ENCODE assay signal across 8 cellular contexts in genomic region chr5:138459311-138459710, GRCh38. TPM values are rescaled to one million over a fixed set of nuclear protein-coding genes. Genes with fewer than 3 reads are reported as not detected.
DNase-seq lines count a peak whose midpoint lies in the region; ATAC-seq and TF ChIP-seq lines count a peak whose summit lies in the region.

No MANE protein-coding gene starts in this region.

- no peak for TF ChIP-seq CTCF in PC-3 (conservative IDR thresholded peaks at IDR 0.05; ENCODE audit: low read depth, low read length)

- intact Hi-C loops in PC-3 (cut with micrococcal nuclease) = no loop called here

- H2AFZ ChIP-seq in Karpas-422 (ENCODE audit: low read length) (no peak overlapping the region), PC-3 (ENCODE audit: low read length) (no peak overlapping the region)

- H3K9ac ChIP-seq in Karpas-422 (ENCODE audit: low read length) = 0 out of 2 replicates have a peak overlapping the region, but pooled peaks have one; percentile 13
- H3K9ac ChIP-seq in PC-3 (ENCODE audit: low read length) = no peak overlapping the region

- ATAC-seq in activated CD8-positive, alpha-beta memory T cell treated with anti-CD3 and anti-CD28 coated beads, Interleukin-2, amount 10 ng/mL, durations not matched to agents 7 days and 5 days = peak; percentile 67
- ATAC-seq in PC-3 (no peak), GM18520 (IDR thresholded peaks at IDR 0.05; ENCODE audit: unreplicated experiment) (no peak)

- BruUV-seq in PC-3 (replicated peaks; lab: Mats Ljungman, UMichigan) = no TSS peak

- H3K9me3 Mint-ChIP-seq in activated CD8-positive, alpha-beta memory T cell treated with anti-CD3 and anti-CD28 coated beads, Interleukin-2, amount 10 ng/mL, durations not matched to agents 7 days and 5 days (ENCODE audit: low read depth) = no peaks in the 10 kb centered on the region

- H3K9me2 ChIP-seq in Karpas-422 (replicated peaks; ENCODE audit: insufficient read depth, low read length) = no peaks in the 10 kb centered on the region
- no peaks in the 10 kb centered on the region for H3K9me2 ChIP-seq in PC-3 (replicated peaks; ENCODE audit: low read length)

- H3K36me3 ChIP-seq in Karpas-422 (ENCODE audit: insufficient read depth, low read length) (no peaks in the 10 kb centered on the region), PC-3 (ENCODE audit: low read depth, low read length) (no peaks in the 10 kb centered on the region)

- H3K9me3 ChIP-seq in Karpas-422 (ENCODE audit: low read length) (no peaks in the 10 kb centered on the region), PC-3 (ENCODE audit: low read length) (no peaks in the 10 kb centered on the region)

- H3K27me3 ChIP-seq in Karpas-422 (ENCODE audit: low read length) (no peaks in the 10 kb centered on the region), PC-3 (ENCODE audit: low read length) (no peaks in the 10 kb centered on the region)

- H3K4me1 Mint-ChIP-seq in activated CD8-positive, alpha-beta memory T cell treated with anti-CD3 and anti-CD28 coated beads, Interleukin-2, amount 10 ng/mL, durations not matched to agents 7 days and 5 days = peaks cover 33% of the 10 kb centered on the region

- CTCF ChIA-PET in activated CD8-positive, alpha-beta memory T cell treated with anti-CD3 and anti-CD28 coated beads, Interleukin-2, amount 10 ng/mL, durations not matched to agents 7 days and 5 days (lab: Charles Lee) = interaction anchor here (1.3 to 10.5 kb wide), 3 partner anchors 9 to 46 kb away, joined by 3 to 100 read pairs (median 8); no protein-coding TSS in a partner anchor
- CTCF ChIA-PET in PC-3 (lab: Charles Lee) = no interaction called here

- H3K27ac ChIP-seq in Karpas-422 (ENCODE audit: low read length) (no peak overlapping the region), PC-3 (ENCODE audit: low read length) (no peak overlapping the region)

- H3K4me2 ChIP-seq in Karpas-422 (ENCODE audit: low read depth, low read length, poor library complexity, severe bottlenecking) = no peak overlapping the region
- H3K4me2 ChIP-seq in PC-3 (ENCODE audit: low read length) = no peak overlapping the region

- POLR2A ChIA-PET in PC-3 (lab: Charles Lee; ENCODE audit: unreplicated experiment) = no interaction called here

- H4K20me1 ChIP-seq in Karpas-422 (ENCODE audit: insufficient read depth, low read depth, low read length) (no peaks in the 10 kb centered on the region), PC-3 (ENCODE audit: low read length) (no peaks in the 10 kb centered on the region)

- DNase-seq in Karpas-422 (no peak), islet precursor cell (peak; percentile 58), PC-3 (no peak), NCI-H187 (lab: John Stamatoyannopoulos, UW) (no peak), iPS-NIHi11 (ENCODE audit: low spot score) (no peak)
- peak; percentile 95 for DNase-seq in activated CD8-positive, alpha-beta memory T cell treated with anti-CD3 and anti-CD28 coated beads, Interleukin-2, amount 10 ng/mL, durations not matched to agents 7 days and 5 days
- DNase-seq in stimulated activated naive CD4-positive, alpha-beta T cell (lab: John Stamatoyannopoulos, UW) = peak; percentile 44 to 76 (median 57)

- no peaks in the 10 kb centered on the region for H3K27me3 Mint-ChIP-seq in activated CD8-positive, alpha-beta memory T cell treated with anti-CD3 and anti-CD28 coated beads, Interleukin-2, amount 10 ng/mL, durations not matched to agents 7 days and 5 days

- H3K4me3 Mint-ChIP-seq in activated CD8-positive, alpha-beta memory T cell treated with anti-CD3 and anti-CD28 coated beads, Interleukin-2, amount 10 ng/mL, durations not matched to agents 7 days and 5 days = peak overlapping the region; percentile 3

- H3K4me1 ChIP-seq in Karpas-422 (ENCODE audit: low read length) = peaks cover 11% of the 10 kb centered on the region
- peaks cover 5% of the 10 kb centered on the region for H3K4me1 ChIP-seq in PC-3 (ENCODE audit: insufficient read depth, low read length)

- no peak overlapping the region for H3K4me3 ChIP-seq in Karpas-422 (ENCODE audit: low read length)
- H3K4me3 ChIP-seq in PC-3 (ENCODE audit: low read length) = no peak overlapping the region

- H3K79me2 ChIP-seq in Karpas-422 (ENCODE audit: low read length) (no peaks in the 10 kb centered on the region), PC-3 (ENCODE audit: low read length) (no peaks in the 10 kb centered on the region)

- H3K36me3 Mint-ChIP-seq in activated CD8-positive, alpha-beta memory T cell treated with anti-CD3 and anti-CD28 coated beads, Interleukin-2, amount 10 ng/mL, durations not matched to agents 7 days and 5 days = peaks cover 2% of the 10 kb centered on the region

- H3F3A ChIP-seq in PC-3 (ENCODE audit: low read length, unreplicated experiment) = no peaks in the 10 kb centered on the region

- H3K27ac Mint-ChIP-seq in activated CD8-positive, alpha-beta memory T cell treated with anti-CD3 and anti-CD28 coated beads, Interleukin-2, amount 10 ng/mL, durations not matched to agents 7 days and 5 days = peak overlapping the region; percentile 93

RNA-seq across cellular contexts. Expression of gene EGR1, which starts 6.0 kb away (rescaled TPM):
- 0.61 and 1.7 TPM in 2 replicates for total RNA-seq in Karpas-422 (2014; rRNA removed; shearing (Covaris generic); ENCODE audit: low replicate concordance)
- 10 to 100 TPM; 10.0 to 10.7 TPM for total RNA-seq in activated CD8-positive, alpha-beta memory T cell treated with anti-CD3 and anti-CD28 coated beads, Interleukin-2, amount 10 ng/mL, durations not matched to agents 7 days and 5 days
- 1.5 and 1.9 TPM in 2 replicates for total RNA-seq in PC-3 (2014; rRNA removed)

RNA-seq across cellular contexts. Expression of gene REEP2, which starts 20.5 kb away (rescaled TPM):
- total RNA-seq in Karpas-422 (2014; rRNA removed; shearing (Covaris generic); ENCODE audit: low replicate concordance) = 1.8 and 3.1 TPM in 2 replicates
- total RNA-seq in activated CD8-positive, alpha-beta memory T cell treated with anti-CD3 and anti-CD28 coated beads, Interleukin-2, amount 10 ng/mL, durations not matched to agents 7 days and 5 days = 1 to 10 TPM; 1.7 to 5.4 TPM
- total RNA-seq in PC-3 (2014; rRNA removed) = 2.4 and 2.5 TPM in 2 replicates

Comparison
In these comparisons a context has a peak if more than half of its experiments do, and no peak if none do; other contexts are left out.
1. DNase-seq: peak in activated CD8-positive, alpha-beta memory T cell treated with anti-CD3 and anti-CD28 coated beads, Interleukin-2, amount 10 ng/mL, durations not matched to agents 7 days and 5 days (single experiment), islet precursor cell (single experiment) and stimulated activated naive CD4-positive, alpha-beta T cell (6 of 6); none in Karpas-422 (single experiment), PC-3 (single experiment), NCI-H187 (0 of 2) and iPS-NIHi11 (single experiment).